ENCODE assay signal across 8 cellular contexts in genomic region chr7:113118074-113118959, GRCh38. TPM values are rescaled to one million over a fixed set of nuclear protein-coding genes. Genes with fewer than 3 reads are reported as not detected.
DNase-seq lines count a peak whose midpoint lies in the region; ATAC-seq and TF ChIP-seq lines count a peak whose summit lies in the region.

TSS of gene SMIM30 (minus strand) at chr7:113118554. CDS start at chr7:113117578, 976 bp downstream.

- ATAC-seq in GM19395 (IDR thresholded peaks at IDR 0.05; ENCODE audit: unreplicated experiment) (peak; percentile 99), HG03565 (IDR thresholded peaks at IDR 0.05; ENCODE audit: unreplicated experiment) (peak; percentile 96)

- peaks cover 0 to 4% of the 10 kb centered on the region in 2 donors for H3K4me1 ChIP-seq in duodenal mucosa (ENCODE audit: control insufficient read depth in 1 of 2, insufficient read depth in 2 of 2, low read length in 2 of 2)

- H3K9ac ChIP-seq in duodenal mucosa (ENCODE audit: low read depth in 1 of 2, low read length in 2 of 2) = peak within 1 kb of the TSS; percentile 50 to 63

- no peaks in the 10 kb centered on the region for H3K9me3 ChIP-seq in duodenal mucosa (ENCODE audit: control insufficient read depth in 1 of 2, low read length in 2 of 2)

- TF ChIP-seq CTCF in C4-2B (conservative IDR thresholded peaks at IDR 0.05) (no peak), lower leg skin (IDR thresholded peaks at IDR 0.05) (no peak)

- peak in 1 of 2 donors; percentile 66 for TF ChIP-seq POLR2A in lower leg skin (IDR thresholded peaks at IDR 0.05)

- WGBS in lower leg skin, 2 donors = 0 to 2% methylated on average over 29 to 35 of the region's 35 CpGs

- H3K27ac ChIP-seq in C4-2B = peak within 1 kb of the TSS; percentile 43
- no peak within 1 kb of the TSS for H3K27ac ChIP-seq in duodenal mucosa (ENCODE audit: low read depth, low read length)

- DNase-seq in NCI-H82 (lab: John Stamatoyannopoulos, UW) = peak; percentile 97
- DNase-seq in activated CD4-positive, alpha-beta T cell treated with anti-CD3 and anti-CD28 coated beads, Interleukin-2, amount 50 U/mL, for 48 hours = peak; percentile 89 to 92
- DNase-seq in lower leg skin (ENCODE audit: low spot score in 2 of 2) = peak; percentile 93 to 98
- DNase-seq in stimulated activated CD4-positive, alpha-beta T cell treated with anti-CD3 and anti-CD28 coated beads, Interleukin-4, amount 100 ng/mL, for 48 hours (ENCODE audit: low read depth in 2 of 2) = peak; percentile 80 to 84

- peak within 1 kb of the TSS; percentile 76 to 81 for H3K4me3 ChIP-seq in duodenal mucosa (ENCODE audit: low read depth in 1 of 2, low read length in 2 of 2)
- H3K4me3 ChIP-seq in lower leg skin (ENCODE audit: low read depth, poor library complexity, severe bottlenecking) = peak within 1 kb of the TSS; percentile 19

- no peaks in the 10 kb centered on the region for H3K36me3 ChIP-seq in duodenal mucosa (ENCODE audit: control insufficient read depth in 1 of 2, insufficient read depth in 2 of 2, low read length in 2 of 2)

- intact Hi-C loops in lower leg skin (cut with DNase I; ENCODE audit: low total_unique reads) = no loop called here

- H3K27me3 ChIP-seq in duodenal mucosa (ENCODE audit: control insufficient read depth in 1 of 2, insufficient read depth in 2 of 2, low read length in 2 of 2) = no peaks in the 10 kb centered on the region

RNA-seq across cellular contexts. Expression of gene SMIM30, which starts in this region (rescaled TPM):
- 10 to 100 TPM in 3 of 4 donors, 1 to 10 TPM in 1; 9.1 to 25.6 (median 19.0) TPM for total RNA-seq in lower leg skin
